8 cellular contexts compared by ENCODE assay signal in genomic region chr6:154733610-154734379, GRCh38. TPM values are rescaled to one million over a fixed set of nuclear protein-coding genes. Genes with fewer than 3 reads are reported as not detected.
DNase-seq lines count a peak whose midpoint lies in the region; ATAC-seq and TF ChIP-seq lines count a peak whose summit lies in the region.

No MANE protein-coding gene starts in this region.

- peak overlapping the region; percentile 92 for H3K4me3 Mint-ChIP-seq in activated naive CD4-positive, alpha-beta T cell treated with anti-CD3 and anti-CD28 coated beads, Interleukin-2, amount 50 U/mL, for 24 hours

- H3K9me3 ChIP-seq in SK-N-MC (ENCODE audit: low read depth, low read length), result no peaks in the 10 kb centered on the region
- H3K9me3 ChIP-seq in suprapubic skin, result no peaks in the 10 kb centered on the region

- H3K27me3 Mint-ChIP-seq in activated naive CD4-positive, alpha-beta T cell treated with anti-CD3 and anti-CD28 coated beads, Interleukin-2, amount 50 U/mL, for 24 hours, result no peaks in the 10 kb centered on the region

- peak overlapping the region; percentile 97 for H3K9ac ChIP-seq in SK-N-MC (ENCODE audit: insufficient read length)

- H3K9me3 Mint-ChIP-seq in activated naive CD4-positive, alpha-beta T cell treated with anti-CD3 and anti-CD28 coated beads, Interleukin-2, amount 50 U/mL, for 24 hours, result no peaks in the 10 kb centered on the region

- H3K4me3 ChIP-seq in GM06990 (replicated peaks; ENCODE audit: low read depth, low read length), result peak overlapping the region; percentile 75
- peak overlapping the region; percentile 97 for H3K4me3 ChIP-seq in SK-N-MC
- H3K4me3 ChIP-seq in suprapubic skin, result peak overlapping the region; percentile 73

- no peaks in the 10 kb centered on the region for H3K36me3 ChIP-seq in GM06990 (ENCODE audit: control insufficient read depth, insufficient read depth, low read length)
- peaks cover 28% of the 10 kb centered on the region for H3K36me3 ChIP-seq in SK-N-MC (ENCODE audit: insufficient read depth, low read length)
- no peaks in the 10 kb centered on the region for H3K36me3 ChIP-seq in suprapubic skin

- peaks cover 51% of the 10 kb centered on the region for H3K4me1 ChIP-seq in suprapubic skin

- H3K4me1 Mint-ChIP-seq in activated naive CD4-positive, alpha-beta T cell treated with anti-CD3 and anti-CD28 coated beads, Interleukin-2, amount 50 U/mL, for 24 hours, result peaks cover 50% of the 10 kb centered on the region

- peak overlapping the region; percentile 97 for H3K27ac Mint-ChIP-seq in activated naive CD4-positive, alpha-beta T cell treated with anti-CD3 and anti-CD28 coated beads, Interleukin-2, amount 50 U/mL, for 24 hours

- no peak for TF ChIP-seq EP300 in suprapubic skin (IDR thresholded peaks at IDR 0.05)

- 0% methylated on average over 6 of the region's 73 CpGs for WGBS in suprapubic skin

- peak overlapping the region; percentile 94 for H3K27ac ChIP-seq in SK-N-MC
- H3K27ac ChIP-seq in suprapubic skin, result peak overlapping the region; percentile 100

- ATAC-seq in HG02588 (IDR thresholded peaks at IDR 0.05; ENCODE audit: unreplicated experiment), result peak; percentile 81

- H3K27me3 ChIP-seq in GM06990 (replicated peaks; ENCODE audit: control insufficient read depth, insufficient read depth, low read length) (no peaks in the 10 kb centered on the region), suprapubic skin (no peaks in the 10 kb centered on the region)

- TF ChIP-seq CTCF in GM06990 (IDR thresholded peaks at IDR 0.05; ENCODE audit: insufficient read depth, low read length, poor library complexity, severe bottlenecking) (no peak), suprapubic skin (IDR thresholded peaks at IDR 0.05) (no peak)

- DNase-seq in GM06990 (ENCODE audit: extremely low read depth, insufficient read length), result peak; percentile 91
- peak; percentile 82 for DNase-seq in NCI-H1048 (lab: John Stamatoyannopoulos, UW)
- DNase-seq in SK-N-MC (ENCODE audit: low read depth, low spot score), result peak; percentile 40
- DNase-seq in glomerular endothelial cell (ENCODE audit: extremely low read depth, low read depth, low spot score), result peak; percentile 74
- peak; percentile 70 to 99 (median 95) for DNase-seq in nucleus accumbens (lab: John Stamatoyannopoulos, UW)
- peak; percentile 97 to 98 for DNase-seq in suprapubic skin (ENCODE audit: low spot score in 2 of 2)

- peaks cover 5% of the 10 kb centered on the region for H3K36me3 Mint-ChIP-seq in activated naive CD4-positive, alpha-beta T cell treated with anti-CD3 and anti-CD28 coated beads, Interleukin-2, amount 50 U/mL, for 24 hours

- peak in 1 of 2 donors; percentile 82 for TF ChIP-seq POLR2A in suprapubic skin (IDR thresholded peaks at IDR 0.05)

RNA-seq across cellular contexts. Expression of gene SCAF8, which starts 0.6 kb away (rescaled TPM):
- 24.7 and 32.6 TPM in 2 replicates for total RNA-seq in glomerular endothelial cell
- total RNA-seq in suprapubic skin, result 10 to 100 TPM; 34.1 to 63.7 (median 41.0) TPM

Comparison
In these comparisons a context has a peak if more than half of its experiments do, and no peak if none do; other contexts are left out.
1. Peak in every context shown above with its lines: DNase-seq, ATAC-seq, H3K4me3 ChIP-seq and H3K27ac ChIP-seq.
2. DNase-seq: peak in every context shown above with its lines; median percentile 98 in suprapubic skin; 95 in nucleus accumbens; 91 in GM06990; 82 in NCI-H1048; 74 in glomerular endothelial cell; 40 in SK-N-MC.